4 cellular contexts compared by ENCODE assay signal in genomic region chr19:16762031-16762430, GRCh38. TPM values are rescaled to one million over a fixed set of nuclear protein-coding genes. Genes with fewer than 3 reads are reported as not detected.
"Had no signal": no experiment of that assay in that cellular context is flagged by ENCODE, and none has a peak within 500 bp of the region (broad histone marks: within the 10 kb centered on the region; RNA-seq: fewer than 3 reads in every experiment).

No MANE protein-coding gene starts in this region.

RNA-seq across cellular contexts. Expression of gene NWD1, which starts 42.4 kb away (rescaled TPM):
- total RNA-seq: dermis microvascular lymphatic vessel endothelial cell, left ventricle myocardium inferior, mesenteric fat pad, pulmonary artery endothelial cell had no signal
